Comparison of ENCODE assay signal across 9 cellular contexts in the genomic region with DNA sequence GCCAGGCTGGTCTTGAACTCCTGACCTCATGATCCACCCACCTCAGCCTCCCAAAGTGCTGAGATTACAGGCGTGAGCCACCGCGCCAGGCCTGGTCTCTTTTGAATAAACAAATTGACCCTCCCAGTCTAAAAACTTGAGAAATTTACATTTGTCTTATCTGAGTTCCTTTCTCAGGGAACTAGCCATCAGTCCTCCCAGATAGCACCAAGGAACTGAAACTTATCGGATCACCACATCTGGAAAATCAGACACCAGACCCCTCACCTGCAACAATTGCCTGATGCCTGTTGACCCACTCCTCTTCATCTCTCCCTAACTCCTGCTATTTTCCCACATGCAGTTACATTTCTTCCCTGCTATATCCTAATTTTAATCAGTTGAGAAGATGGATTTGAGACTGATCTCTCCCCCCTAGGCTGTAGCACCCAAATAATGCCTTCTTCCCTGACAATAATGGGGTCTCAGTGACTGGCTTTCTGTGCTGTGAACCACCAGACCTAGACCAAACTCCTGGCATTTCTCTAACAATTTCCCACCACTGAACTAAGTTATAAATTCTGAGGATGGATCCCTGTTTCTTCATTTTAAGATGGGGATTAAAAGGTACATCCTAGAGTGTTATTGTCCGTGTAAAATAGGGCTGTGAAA. TPM values are rescaled to one million over a fixed set of nuclear protein-coding genes. Genes with fewer than 3 reads are reported as not detected.
A peak's percentile ranks its signal among the peaks of the same experiment; 100 is the strongest.
DNase-seq lines count a peak whose midpoint lies in the region; ATAC-seq and TF ChIP-seq lines count a peak whose summit lies in the region.
"Had no signal": no experiment of that assay in that cellular context is flagged by ENCODE, and none has a peak within 500 bp of the region (broad histone marks: within the 10 kb centered on the region; RNA-seq: fewer than 3 reads in every experiment).

No MANE protein-coding gene starts in this region.

- H2AK5ac ChIP-seq in mesendoderm (ENCODE audit: low read length), result no peak overlapping the region

- no peaks in the 10 kb centered on the region for H3K79me1 ChIP-seq in mesendoderm (ENCODE audit: low read length)

- peaks cover 1% of the 10 kb centered on the region for H3K79me2 ChIP-seq in mesendoderm (ENCODE audit: control insufficient read depth, insufficient read depth, low read length)

- no peak overlapping the region for H3K18ac ChIP-seq in mesendoderm (ENCODE audit: low read length)

- intact Hi-C loops in natural killer cell (cut with micrococcal nuclease), result loop anchor here (1.0 kb wide), 1 partner anchor 9 kb away; a partner anchor contains a TSS

- H3K4ac ChIP-seq in mesendoderm (ENCODE audit: low read depth, low read length), result no peak overlapping the region

- peak overlapping the region; percentile 90 for H3K4me3 Mint-ChIP-seq in natural killer cell

- H3K4me2 ChIP-seq in mesendoderm (ENCODE audit: low read length), result no peak overlapping the region

- H3K9ac ChIP-seq in HUES48 (ENCODE audit: low read depth, low read length) (no peak overlapping the region), mesendoderm (ENCODE audit: low read length) (no peak overlapping the region)

- H2BK120ac ChIP-seq in mesendoderm (ENCODE audit: low read depth, low read length), result no peak overlapping the region

- H2BK15ac ChIP-seq in mesendoderm (replicated peaks; ENCODE audit: low read depth), result no peak overlapping the region

- H3K27me3 Mint-ChIP-seq in natural killer cell (ENCODE audit: low read depth in 2 of 2), result peaks cover 0 to 4% of the 10 kb centered on the region in 2 donors

- H3K36me3 Mint-ChIP-seq in natural killer cell, result peaks cover 14% of the 10 kb centered on the region

- peak overlapping the region; percentile 29; the same call in 1 of the 2 replicates for H3K4me3 ChIP-seq in HUES48 (ENCODE audit: low read depth, low read length)
- no peak overlapping the region for H3K4me3 ChIP-seq in brain microvascular endothelial cell (ENCODE audit: low read depth, low read length)
- H3K4me3 ChIP-seq in mesendoderm (ENCODE audit: low read length), result no peak overlapping the region

- H2BK5ac ChIP-seq in mesendoderm (ENCODE audit: low read length), result no peak overlapping the region

- DNase-seq in brain microvascular endothelial cell (no peak), natural killer cell (no peak), mesendoderm (no peak), NCI-H226 (no peak), Ammon's horn (ENCODE audit: low spot score) (no peak)

- H4K8ac ChIP-seq in mesendoderm (ENCODE audit: low read depth, low read length), result no peak overlapping the region

- no peak for TF ChIP-seq CTCF in 22Rv1 (IDR thresholded peaks at IDR 0.05)
- no peak for TF ChIP-seq CTCF in brain microvascular endothelial cell (IDR thresholded peaks at IDR 0.05; ENCODE audit: low read depth, low read length, missing control alignments)
- no peak for TF ChIP-seq CTCF in natural killer cell (IDR thresholded peaks at IDR 0.05)

- H3K27ac ChIP-seq in 22Rv1 (peak overlapping the region; percentile 63), HUES48 (ENCODE audit: low read depth, low read length) (no peak overlapping the region), brain microvascular endothelial cell (peak overlapping the region; percentile 62), mesendoderm (ENCODE audit: low read depth, low read length) (no peak overlapping the region)

- H3K27me3 ChIP-seq in HUES48 (ENCODE audit: control insufficient read depth, insufficient read depth, low read length) (peaks cover 5% of the 10 kb centered on the region; the same call in 1 of the 2 replicates), brain microvascular endothelial cell (replicated peaks) (no peaks in the 10 kb centered on the region), mesendoderm (ENCODE audit: insufficient read depth, low read length, poor library complexity) (no peaks in the 10 kb centered on the region)

- H4K5ac ChIP-seq in mesendoderm (ENCODE audit: low read length), result no peak overlapping the region

- H3K4me1 ChIP-seq in HUES48 (ENCODE audit: control insufficient read depth, insufficient read depth, low read length), result peaks cover 21% of the 10 kb centered on the region; the same call in 1 of the 2 replicates
- no peaks in the 10 kb centered on the region for H3K4me1 ChIP-seq in mesendoderm (ENCODE audit: control insufficient read depth, low read depth, low read length)

- in situ Hi-C loops in brain microvascular endothelial cell (cut with HindIII; ENCODE audit: low pct_ligation_motif_present, low sequenced_read_pairs), result no loop called here

- ATAC-seq in natural killer cell (no peak), GM21529 (IDR thresholded peaks at IDR 0.05; ENCODE audit: unreplicated experiment) (no peak)
- ATAC-seq: HCT116 had no signal

- H3K36me3 ChIP-seq in HUES48 (ENCODE audit: control insufficient read depth, insufficient read depth, low read length) (peaks cover 27% of the 10 kb centered on the region), brain microvascular endothelial cell (replicated peaks) (peaks cover 6% of the 10 kb centered on the region), mesendoderm (ENCODE audit: control insufficient read depth, insufficient read depth, low read length) (no peaks in the 10 kb centered on the region)

- H3K4me1 Mint-ChIP-seq in natural killer cell, result peaks cover 30 to 35% of the 10 kb centered on the region in 2 donors

- H3K9me3 Mint-ChIP-seq in natural killer cell, result peaks cover 2 to 4% of the 10 kb centered on the region in 2 donors

- H3K27ac Mint-ChIP-seq in natural killer cell, result peak overlapping the region; percentile 69 to 88

- no peak overlapping the region for H3K56ac ChIP-seq in mesendoderm (ENCODE audit: low read length)

- peaks cover 15% of the 10 kb centered on the region for H3K9me3 ChIP-seq in HUES48 (ENCODE audit: control insufficient read depth, insufficient read depth, low read length)

- no CpG with 5 or more reads among the region's 5 CpGs for WGBS in mesendoderm (ENCODE audit: extremely low coverage, insufficient coverage, low lambda C conversion rate)

- H3K23ac ChIP-seq in mesendoderm (ENCODE audit: low read length), result no peak overlapping the region

RNA-seq across cellular contexts. Expression of a gene that starts 1.0 kb away (rescaled TPM):
- 10 to 100 TPM in 2 of 3 donors, 1 to 10 TPM in 1; 5.0 to 14.1 (median 12.4) TPM for total RNA-seq in natural killer cell
- 22.3 TPM for polyA plus RNA-seq in mesendoderm (2013, experiment 1 of 2)
- 22.2 TPM for polyA plus RNA-seq in mesendoderm (2013, experiment 2 of 2)

RNA-seq across cellular contexts. Expression of a gene that starts 8.5 kb away (rescaled TPM):
- total RNA-seq in natural killer cell, result 10 to 100 TPM; 19.1 to 29.3 (median 22.5) TPM
- 20.6 TPM for polyA plus RNA-seq in mesendoderm (2013, experiment 1 of 2)
- polyA plus RNA-seq in mesendoderm (2013, experiment 2 of 2), result 22.2 TPM

Comparison
In these comparisons a context has a peak if more than half of its experiments do, and no peak if none do; other contexts are left out.
1. H3K27ac ChIP-seq: peak in 22Rv1 (single experiment) and brain microvascular endothelial cell (single experiment); none in HUES48 (single experiment) and mesendoderm (single experiment).